ENCODE assay signal across 16 cellular contexts in genomic region chr7:131090866-131091692, GRCh38.
DNase-seq lines count a peak whose midpoint lies in the region; ATAC-seq and TF ChIP-seq lines count a peak whose summit lies in the region.
"Had no signal": no experiment of that assay in that cellular context is flagged by ENCODE, and none has a peak within 500 bp of the region (broad histone marks: within the 10 kb centered on the region; RNA-seq: fewer than 3 reads in every experiment).

No MANE protein-coding gene starts in this region.

- peaks cover 4% of the 10 kb centered on the region; the same call in 1 of the 2 replicates for H3K9me1 ChIP-seq in IMR-90 (ENCODE audit: insufficient read depth, low read length)

- peak overlapping the region; percentile 28 for H3K27ac Mint-ChIP-seq in CD4-positive, alpha-beta T cell
- peak overlapping the region; percentile 5 to 14 for H3K27ac Mint-ChIP-seq in natural killer cell treated with Interleukin-12 subunit alpha and Interleukin-12 subunit beta and Interleukin-15 and Interleukin-18, amount 100 ng/mL, for 72 hours
- no peak overlapping the region for H3K27ac Mint-ChIP-seq in Caco-2 (ENCODE audit: unreplicated experiment)
- H3K27ac Mint-ChIP-seq: T-helper 1 cell treated with Interleukin-12 subunit alpha and Interleukin-12 subunit beta and Interleukin-4 antibody, amounts not matched to agents 30 μg/mL and 1 μg/mL, for 36 hours had no signal

- dilution Hi-C loops in IMR-90 (cut with HindIII; ENCODE audit: low sequenced_read_pairs, unreplicated experiment): no loop called here

- H3K36me3 ChIP-seq in IMR-90 (ENCODE audit: control insufficient read depth, insufficient read depth, low read length): peaks cover 11% of the 10 kb centered on the region
- peaks cover 70% of the 10 kb centered on the region for H3K36me3 ChIP-seq in OCI-LY7 (ENCODE audit: insufficient read depth, low read length)
- H3K36me3 ChIP-seq in Caco-2 (ENCODE audit: control insufficient read depth, insufficient read depth, low read length): no peaks in the 10 kb centered on the region

- H2AK9ac ChIP-seq in IMR-90 (replicated peaks; ENCODE audit: low read depth, low read length, poor library complexity): no peak overlapping the region

- H3K4me3 ChIP-seq in IMR-90 (ENCODE audit: insufficient read depth, low read depth, low read length): no peak overlapping the region
- no peak overlapping the region for H3K4me3 ChIP-seq in OCI-LY7 (ENCODE audit: low read depth, low read length, poor library complexity, severe bottlenecking)
- no peak overlapping the region for H3K4me3 ChIP-seq in Caco-2 (ENCODE audit: low read depth, low read length)
- H3K4me3 ChIP-seq: BLaER1 treated with 17β-estradiol and CSF1 and Interleukin-3, amounts not matched to agents 10 nM and 100 nM had no signal

- TF ChIP-seq CTCF in CD4-positive, alpha-beta T cell (IDR thresholded peaks at IDR 0.05): no peak
- TF ChIP-seq CTCF in IMR-90 (conservative IDR thresholded peaks at IDR 0.05; ENCODE audit: low read depth, low read length) (no peak), OCI-LY7 (conservative IDR thresholded peaks at IDR 0.05; ENCODE audit: low read length) (no peak), Caco-2 (IDR thresholded peaks at IDR 0.05; ENCODE audit: insufficient read depth in 1 of 2, low read depth in 1 of 2, low read length in 1 of 2, severe bottlenecking in 1 of 2, unreplicated experiment in 1 of 2) (no peak)

- DNase-seq in CD4-positive, alpha-beta T cell: no peak
- DNase-seq in IMR-90 (no peak), GM19238 (ENCODE audit: insufficient read length, low spot score) (no peak), OCI-LY7 (ENCODE audit: low spot score) (no peak), Caco-2 (no peak), GOT3 (lab: John Stamatoyannopoulos, UW) (no peak)
- no peak for DNase-seq in natural killer cell treated with Interleukin-12 subunit alpha and Interleukin-12 subunit beta and Interleukin-15 and Interleukin-18, amount 100 ng/mL, for 72 hours (ENCODE audit: low spot score)
- DNase-seq: activated CD4-positive, alpha-beta T cell treated with anti-CD3 and anti-CD28 coated beads, Interleukin-2, amount 50 U/mL, for 48 hours; effector CD8-positive, alpha-beta T cell; mammary epithelial cell; NCI-H2227 treated with DMSO at 0.1 percent for 48 hours; stimulated activated CD4-positive, alpha-beta T cell treated with anti-CD3 and anti-CD28 coated beads, Interleukin-2, amount 100 ng/mL, for 24 hours; stimulated activated naive CD4-positive, alpha-beta T cell had no signal

- POLR2A ChIA-PET in CD4-positive, alpha-beta T cell (lab: Charles Lee): no interaction called here
- POLR2A ChIA-PET in IMR-90 (lab: Charles Lee; ENCODE audit: unreplicated experiment): interaction anchor here (0.5 kb wide), 1 partner anchor 14 kb away, joined by 6 read pairs; no protein-coding TSS in a partner anchor
- POLR2A ChIA-PET in OCI-LY7 (lab: Charles Lee): interaction anchor here (0.5 to 1.8 kb wide), 5 partner anchors 14 to 271 kb away, joined by 3 to 7 read pairs (median 3); no protein-coding TSS in a partner anchor
- POLR2A ChIA-PET in Caco-2 (lab: Charles Lee): no interaction called here

- no peak overlapping the region for H2BK20ac ChIP-seq in IMR-90 (ENCODE audit: low read depth, low read length)

- no peak overlapping the region for H2AK5ac ChIP-seq in IMR-90 (ENCODE audit: low read depth, low read length)

- H3K36me3 Mint-ChIP-seq in CD4-positive, alpha-beta T cell (ENCODE audit: low read depth): peaks cover 86% of the 10 kb centered on the region
- H3K36me3 Mint-ChIP-seq in natural killer cell treated with Interleukin-12 subunit alpha and Interleukin-12 subunit beta and Interleukin-15 and Interleukin-18, amount 100 ng/mL, for 72 hours: no peaks in the 10 kb centered on the region
- H3K36me3 Mint-ChIP-seq in Caco-2 (ENCODE audit: insufficient read depth, unreplicated experiment): no peaks in the 10 kb centered on the region

- no peak overlapping the region for H3K27ac ChIP-seq in CD4-positive, alpha-beta T cell (ENCODE audit: low read depth, low read length)
- H3K27ac ChIP-seq in IMR-90 (ENCODE audit: insufficient read depth, low read length): no peak overlapping the region
- peak overlapping the region; percentile 10 for H3K27ac ChIP-seq in cingulate gyrus (ENCODE audit: low read depth, low read length)
- H3K27ac ChIP-seq in OCI-LY7 (ENCODE audit: low read depth, low read length, poor library complexity, severe bottlenecking): no peak overlapping the region
- H3K27ac ChIP-seq: BLaER1 treated with 17β-estradiol and CSF1 and Interleukin-3, amounts not matched to agents 10 nM and 100 nM had no signal

- H2BK15ac ChIP-seq in IMR-90 (ENCODE audit: low read depth, low read length): no peak overlapping the region

- H3K4me3 Mint-ChIP-seq in CD4-positive, alpha-beta T cell: peak overlapping the region; percentile 43
- H3K4me3 Mint-ChIP-seq in natural killer cell treated with Interleukin-12 subunit alpha and Interleukin-12 subunit beta and Interleukin-15 and Interleukin-18, amount 100 ng/mL, for 72 hours: peak overlapping the region; percentile 2
- no peak overlapping the region for H3K4me3 Mint-ChIP-seq in Caco-2 (ENCODE audit: unreplicated experiment)
- H3K4me3 Mint-ChIP-seq: T-helper 1 cell treated with Interleukin-12 subunit alpha and Interleukin-12 subunit beta and Interleukin-4 antibody, amounts not matched to agents 30 μg/mL and 1 μg/mL, for 36 hours had no signal

- WGBS in IMR-90 (ENCODE audit: extremely low coverage in 2 of 2, insufficient read length in 1 of 2), 2 experiments: 76% methylated on average over 3 of the region's 7 CpGs; no CpG with 5 or more reads in 1 of the 2 experiments

- no peak overlapping the region for H2BK120ac ChIP-seq in IMR-90 (ENCODE audit: low read depth, low read length)

- no peak overlapping the region for H4K8ac ChIP-seq in IMR-90 (ENCODE audit: low read depth in 2 of 2, low read length in 2 of 2)

- no peak overlapping the region for H2BK5ac ChIP-seq in IMR-90 (ENCODE audit: low read depth, low read length, poor library complexity, severe bottlenecking)

- no peak overlapping the region for H4K91ac ChIP-seq in IMR-90 (ENCODE audit: insufficient read depth, low read depth, low read length)

- no peaks in the 10 kb centered on the region for H3K27me3 Mint-ChIP-seq in CD4-positive, alpha-beta T cell
- no peaks in the 10 kb centered on the region for H3K27me3 Mint-ChIP-seq in natural killer cell treated with Interleukin-12 subunit alpha and Interleukin-12 subunit beta and Interleukin-15 and Interleukin-18, amount 100 ng/mL, for 72 hours
- H3K27me3 Mint-ChIP-seq in Caco-2 (ENCODE audit: insufficient read depth, unreplicated experiment): no peaks in the 10 kb centered on the region

- H3K4me2 ChIP-seq in IMR-90 (ENCODE audit: low read depth, low read length): no peak overlapping the region
- no peak overlapping the region for H3K4me2 ChIP-seq in OCI-LY7 (ENCODE audit: low read length)

- H3K79me1 ChIP-seq in IMR-90 (ENCODE audit: low read depth in 1 of 2, low read length in 2 of 2): peaks cover 34 to 51% of the 10 kb centered on the region in 2 experiments

- intact Hi-C loops in CD4-positive, alpha-beta T cell (cut with DNase I, micrococcal nuclease): no loop called here
- intact Hi-C loops in IMR-90 (cut with micrococcal nuclease) (no loop called here), OCI-LY7 (cut with micrococcal nuclease; ENCODE audit: unreplicated experiment) (no loop called here), Caco-2 (cut with micrococcal nuclease; ENCODE audit: unreplicated experiment) (no loop called here)

- H3K23ac ChIP-seq in IMR-90 (ENCODE audit: low read depth, low read length): no peak overlapping the region; the same call in 1 of the 2 replicates

- peaks cover 94% of the 10 kb centered on the region for H3K79me2 ChIP-seq in OCI-LY7 (ENCODE audit: insufficient read depth, low read depth, low read length)

- TF ChIP-seq RAD21 in IMR-90 (IDR thresholded peaks at IDR 0.05; ENCODE audit: low read length): no peak

- ATAC-seq in CD4-positive, alpha-beta T cell (ENCODE audit: poor library complexity): no peak
- ATAC-seq in IMR-90 (ENCODE audit: low read depth): peak; percentile 40
- no peak for ATAC-seq in natural killer cell treated with Interleukin-12 subunit alpha and Interleukin-12 subunit beta and Interleukin-15 and Interleukin-18, amount 100 ng/mL, for 72 hours

- CTCF ChIA-PET in CD4-positive, alpha-beta T cell (lab: Charles Lee): interaction anchor here (1.7 kb wide), 2 partner anchors 18 to 212 kb away, joined by 3 to 4 read pairs; no protein-coding TSS in a partner anchor
- CTCF ChIA-PET in IMR-90 (lab: Yijun Ruan, JAX) (interaction anchor here (0.6 kb wide), 1 partner anchor 23 kb away, joined by 3 read pairs; no protein-coding TSS in a partner anchor), OCI-LY7 (lab: Charles Lee; ENCODE audit: unreplicated experiment) (no interaction called here), Caco-2 (lab: Charles Lee) (no interaction called here)

- BruUV-seq in IMR-90 (replicated peaks; lab: Mats Ljungman, UMichigan) (no TSS peak), OCI-LY7 (replicated peaks; lab: Mats Ljungman, UMichigan) (no TSS peak), Caco-2 (replicated peaks; lab: Mats Ljungman, UMichigan) (no TSS peak)

- H3K9me2 ChIP-seq in OCI-LY7 (ENCODE audit: insufficient read depth, low read length): no peaks in the 10 kb centered on the region

- H3K9ac ChIP-seq in IMR-90 (ENCODE audit: low read depth, low read length): no peak overlapping the region
- H3K9ac ChIP-seq: BLaER1 treated with 17β-estradiol and CSF1 and Interleukin-3, amounts not matched to agents 10 nM and 100 nM had no signal

- H4K20me1 ChIP-seq in IMR-90 (ENCODE audit: insufficient read depth, low read length): peaks cover 52% of the 10 kb centered on the region
- no peaks in the 10 kb centered on the region for H4K20me1 ChIP-seq in OCI-LY7 (ENCODE audit: insufficient read depth, low read length)

- no peaks in the 10 kb centered on the region for H3K27me3 ChIP-seq in CD4-positive, alpha-beta T cell (ENCODE audit: control insufficient read depth, insufficient read depth, low read length)
- H3K27me3 ChIP-seq in IMR-90 (ENCODE audit: control insufficient read depth, insufficient read depth, low read length) (no peaks in the 10 kb centered on the region), Caco-2 (replicated peaks; ENCODE audit: control insufficient read depth, insufficient read depth, low read length) (no peaks in the 10 kb centered on the region; the same call in 1 of the 2 replicates)
- H3K27me3 ChIP-seq: BLaER1 treated with 17β-estradiol and CSF1 and Interleukin-3, amounts not matched to agents 10 nM and 100 nM had no signal

- in situ Hi-C loops in IMR-90 (cut with MboI; ENCODE audit: low sequenced_read_pairs): no loop called here

- no peak overlapping the region for H3K56ac ChIP-seq in IMR-90 (ENCODE audit: extremely low read depth, insufficient read depth, low read length)

- TF ChIP-seq POLR2A in IMR-90 (IDR thresholded peaks at IDR 0.05; ENCODE audit: low read depth, low read length): no peak

- H4K5ac ChIP-seq in IMR-90 (ENCODE audit: low read depth, low read length): no peak overlapping the region

- no peak overlapping the region for H3K18ac ChIP-seq in IMR-90 (ENCODE audit: low read depth, low read length)

- H2AFZ ChIP-seq in IMR-90 (replicated peaks; ENCODE audit: low read length, poor library complexity): no peak overlapping the region
- H2AFZ ChIP-seq in OCI-LY7 (ENCODE audit: low read length): no peak overlapping the region

- H3K9me3 Mint-ChIP-seq in CD4-positive, alpha-beta T cell: no peaks in the 10 kb centered on the region
- H3K9me3 Mint-ChIP-seq in natural killer cell treated with Interleukin-12 subunit alpha and Interleukin-12 subunit beta and Interleukin-15 and Interleukin-18, amount 100 ng/mL, for 72 hours: no peaks in the 10 kb centered on the region
- no peaks in the 10 kb centered on the region for H3K9me3 Mint-ChIP-seq in Caco-2 (ENCODE audit: unreplicated experiment)
- H3K9me3 Mint-ChIP-seq: T-helper 1 cell treated with Interleukin-12 subunit alpha and Interleukin-12 subunit beta and Interleukin-4 antibody, amounts not matched to agents 30 μg/mL and 1 μg/mL, for 36 hours had no signal

- no peak overlapping the region for H3K4ac ChIP-seq in IMR-90 (ENCODE audit: low read depth, low read length)

- no peaks in the 10 kb centered on the region for H3K9me3 ChIP-seq in CD4-positive, alpha-beta T cell (ENCODE audit: control insufficient read depth, low read length)
- H3K9me3 ChIP-seq in IMR-90 (ENCODE audit: control insufficient read depth, insufficient read depth, low read length) (no peaks in the 10 kb centered on the region), OCI-LY7 (ENCODE audit: low read length) (no peaks in the 10 kb centered on the region), Caco-2 (no peaks in the 10 kb centered on the region)

- H3K4me1 Mint-ChIP-seq in CD4-positive, alpha-beta T cell (ENCODE audit: low read depth): peaks cover 80% of the 10 kb centered on the region
- H3K4me1 Mint-ChIP-seq in natural killer cell treated with Interleukin-12 subunit alpha and Interleukin-12 subunit beta and Interleukin-15 and Interleukin-18, amount 100 ng/mL, for 72 hours (ENCODE audit: low read depth in 2 of 2): peaks cover 33 to 50% of the 10 kb centered on the region in 2 donors
- H3K4me1 Mint-ChIP-seq in Caco-2 (ENCODE audit: low read depth, unreplicated experiment): peaks cover 6% of the 10 kb centered on the region

- peaks cover 4% of the 10 kb centered on the region for H3K4me1 ChIP-seq in IMR-90 (ENCODE audit: control insufficient read depth, insufficient read depth, low read length)
- no peaks in the 10 kb centered on the region for H3K4me1 ChIP-seq in OCI-LY7 (ENCODE audit: insufficient read depth, low read length, poor library complexity, severe bottlenecking)
- H3K4me1 ChIP-seq in Caco-2: 0 out of 2 replicates have a peak, but pooled peaks cover 6% of the 10 kb centered on the region

- H3K14ac ChIP-seq in IMR-90 (replicated peaks; ENCODE audit: low read depth, low read length): no peak overlapping the region

Comparison
In these comparisons a context has a peak if more than half of its experiments do, and no peak if none do; other contexts are left out.
1. CTCF ChIA-PET loops: an anchor here in CD4-positive, alpha-beta T cell (1.7 kb wide) and IMR-90 (0.6 kb wide); none called in OCI-LY7 and Caco-2.
2. POLR2A ChIA-PET loops: an anchor here in IMR-90 (0.5 kb wide) and OCI-LY7 (0.5 to 1.8 kb wide); none called in CD4-positive, alpha-beta T cell and Caco-2.